Comparison of ENCODE assay signal across 8 cellular contexts in genomic region chr7:28180364-28181147, GRCh38. TPM values are rescaled to one million over a fixed set of nuclear protein-coding genes. Genes with fewer than 3 reads are reported as not detected.
DNase-seq lines count a peak whose midpoint lies in the region; ATAC-seq, FAIRE-seq and TF ChIP-seq lines count a peak whose summit lies in the region.

JAZF1 (minus strand) TSS chr7:28180795.

- H3K4me3 ChIP-seq in dorsolateral prefrontal cortex, result peak within 1 kb of the TSS; percentile 54 to 89 (median 74)
- peak within 1 kb of the TSS in 2 of 3 experiments; percentile 49 to 54; a peak in 3 of 6 replicates for H3K4me3 ChIP-seq in HepG2 (replicated peaks in 1 of 3; ENCODE audit: insufficient read depth in 1 of 3, low read depth in 2 of 3, low read length in 3 of 3)

- H3K4me2 ChIP-seq in HepG2 (ENCODE audit: low read depth, low read length), result peak within 1 kb of the TSS; percentile 45; the same call in 1 of the 2 replicates

- no peaks in the 10 kb centered on the region for H3K9me3 ChIP-seq in HepG2 (ENCODE audit: low read length)

- H3K4me1 ChIP-seq in HepG2 (ENCODE audit: insufficient read depth, low read length), result no peaks in the 10 kb centered on the region

- intact Hi-C loops in dorsolateral prefrontal cortex (cut with DNase I) (loop anchor here (10.0 kb wide), 2 partner anchors 84 to 86 kb away; no protein-coding TSS in a partner anchor), HepG2 (cut with micrococcal nuclease; ENCODE audit: unreplicated experiment) (no loop called here)

- POLR2A ChIA-PET in HepG2 (lab: Yijun Ruan, JAX), result no interaction called here

- H3K27me3 ChIP-seq in dorsolateral prefrontal cortex (no peaks in the 10 kb centered on the region), HepG2 (ENCODE audit: control insufficient read depth in 1 of 2, insufficient read depth in 2 of 2, low read length in 2 of 2) (peaks cover 2 to 33% of the 10 kb centered on the region in 2 experiments; a peak in 4 of 5 replicates)

- no TSS peak for BruUV-seq in HepG2 (replicated peaks; lab: Mats Ljungman, UMichigan)

- DNase-seq in NCI-H2227 treated with DMSO at 0.1 percent for 48 hours (lab: John Stamatoyannopoulos, UW) (peak; percentile 17), dorsolateral prefrontal cortex (peak; percentile 33 to 70 (median 54)), HepG2 (ENCODE audit: low spot score) (no peak), UCSD-AML1 (lab: John Stamatoyannopoulos, UW; ENCODE audit: unreplicated experiment) (no peak)
- peak; percentile 43 to 49 for DNase-seq in activated CD4-positive, alpha-beta T cell treated with anti-CD3 and anti-CD28 coated beads, Interleukin-2, amount 50 U/mL, for 48 hours
- DNase-seq in stimulated activated CD4-positive, alpha-beta T cell treated with anti-CD3 and anti-CD28 coated beads, Interleukin-2, amount 100 ng/mL, for 4 hours (ENCODE audit: low read depth), result peak; percentile 32

- TF ChIP-seq EP300 in HepG2 (IDR thresholded peaks at IDR 0.05; ENCODE audit: low read depth in 2 of 2, low read length in 2 of 2) (no peak), HepG2 (CRISPR knock-in tag; IDR thresholded peaks at IDR 0.05; ENCODE audit: borderline replicate concordance) (no peak)

- CTCF ChIA-PET in HepG2 (lab: Yijun Ruan, JAX; ENCODE audit: low intra/inter-chr PET ratio, low total read pairs), result no interaction called here

- TF ChIP-seq POLR2A in HepG2 (IDR thresholded peaks at IDR 0.05; ENCODE audit: insufficient read depth in 1 of 2, low read depth in 2 of 2, low read length in 2 of 2), result no peak

- TF ChIP-seq CTCF in dorsolateral prefrontal cortex (IDR thresholded peaks at IDR 0.05 in 54 of 56, conservative IDR thresholded peaks at IDR 0.05 in 2 of 56; ENCODE audit: low read depth in 1 of 56, partially characterized antibody in 56 of 56) (peak in 2 of 56 donors; percentile 11 to 14), HepG2 (CRISPR knock-in tag; IDR thresholded peaks at IDR 0.05) (no peak)

- in situ Hi-C loops in HepG2 (cut with HindIII; ENCODE audit: extremely low pct_ligation_motif_present, low pct_unique_long_range_greater_than_20kb), result no loop called here

- no peak within 1 kb of the TSS for H2AFZ ChIP-seq in HepG2 (ENCODE audit: low read length)

- H3K36me3 ChIP-seq in HepG2 (replicated peaks in 1 of 2; ENCODE audit: control insufficient read depth in 1 of 2, insufficient read depth in 2 of 2, low read length in 2 of 2), result no peaks in the 10 kb centered on the region

- H3K9ac ChIP-seq in HepG2 (ENCODE audit: insufficient read depth, low read depth, low read length), result no peak within 1 kb of the TSS

- no peaks in the 10 kb centered on the region for H4K20me1 ChIP-seq in HepG2 (ENCODE audit: insufficient read depth, low read length)

- TF ChIP-seq RAD21 in HepG2 (CRISPR knock-in tag; IDR thresholded peaks at IDR 0.05), result no peak

- H3K27ac ChIP-seq in dorsolateral prefrontal cortex (peak within 1 kb of the TSS in 57 of 59 donors; percentile 5 to 90 (median 77)), HepG2 (ENCODE audit: extremely low read length, insufficient read depth, low read length) (no peak within 1 kb of the TSS)

- no peaks in the 10 kb centered on the region for H3K79me2 ChIP-seq in HepG2 (ENCODE audit: insufficient read depth, low read length)

- ATAC-seq in GM18907 (IDR thresholded peaks at IDR 0.05; ENCODE audit: unreplicated experiment) (peak; percentile 31), HepG2 (peak; percentile 38), GM19324 (IDR thresholded peaks at IDR 0.05; ENCODE audit: low FRiP score, unreplicated experiment) (no peak)

- no peak for FAIRE-seq in HepG2 (lab: Jason Lieb, UNC)

- 11% methylated on average over 43 of the region's 64 CpGs for WGBS in HepG2 (ENCODE audit: low lambda C conversion rate)

TF ChIP-seq in HepG2, 621 proteins besides CTCF, POLR2A, EP300 and RAD21:
- TF ChIP-seq EZH2 (conservative IDR thresholded peaks at IDR 0.05; ENCODE audit: low read depth, low read length), result 0 out of 2 replicates have a peak, but pooled peaks have one; percentile 85
- no peak for TF ChIP-seq ZNF558 (CRISPR knock-in tag; IDR thresholded peaks at IDR 0.05; ENCODE audit: borderline replicate concordance)

RNA-seq across cellular contexts. Expression of gene JAZF1, which starts in this region (rescaled TPM):
- total RNA-seq in dorsolateral prefrontal cortex (10 to 100 TPM; 32.3 to 79.7 (median 52.0) TPM), HepG2 (2016; rRNA removed; fragmentation: Illumina TruSeq; extraction: Trizol) (not detected in 2 replicates)
- not detected in 2 replicates for total RNA-seq in HepG2 (2016; cell fraction: cytosol; rRNA removed; fragmentation: Illumina TruSeq; extraction: Trizol; ENCODE audit: low read depth)
- not detected in 2 replicates for total RNA-seq in HepG2 (2016; cell fraction: insoluble cytoplasmic fraction; rRNA removed; fragmentation: Illumina TruSeq; extraction: Trizol)
- total RNA-seq in HepG2 (2016; cell fraction: membrane; rRNA removed; fragmentation: Illumina TruSeq; extraction: Trizol), result not detected in 2 replicates
- total RNA-seq in HepG2 (2016; cell fraction: nucleus; rRNA removed; fragmentation: Illumina TruSeq; extraction: Trizol), result not detected in 2 replicates
- polyA plus RNA-seq in HepG2 (2011; rRNA removed), result not detected in 2 replicates
- polyA plus RNA-seq in HepG2 (2011; cell fraction: cytosol; rRNA removed), result not detected in 2 replicates
- not detected in 2 replicates for polyA plus RNA-seq in HepG2 (2011; cell fraction: nucleus; rRNA removed)
- polyA plus RNA-seq in HepG2 (2012), result not detected in 2 replicates
- polyA plus RNA-seq in HepG2 (2016; cell fraction: cytosol; fragmentation: Illumina TruSeq; extraction: Trizol; ENCODE audit: low read depth), result not detected in 2 replicates
- polyA plus RNA-seq in HepG2 (2016; cell fraction: insoluble cytoplasmic fraction; fragmentation: Illumina TruSeq; extraction: Trizol; ENCODE audit: low read depth), result not detected in 2 replicates
- not detected in 2 replicates for polyA plus RNA-seq in HepG2 (2016; cell fraction: membrane; fragmentation: Illumina TruSeq; extraction: Trizol; ENCODE audit: low read depth)
- not detected in 2 replicates for polyA plus RNA-seq in HepG2 (2016; cell fraction: nucleus; fragmentation: Illumina TruSeq; extraction: Trizol; ENCODE audit: insufficient read depth, low read depth)
- polyA minus RNA-seq in HepG2 (2011; rRNA and poly(A)+ RNA removed; ENCODE audit: low replicate concordance), result 3.1 TPM in 1 of 2 replicates, not detected in the other
- not detected in 2 replicates for polyA minus RNA-seq in HepG2 (2011; cell fraction: cytosol; rRNA and poly(A)+ RNA removed)
- polyA minus RNA-seq in HepG2 (2011; cell fraction: nucleus; rRNA and poly(A)+ RNA removed), result not detected in 2 replicates

Comparison
In these comparisons a context has a peak if more than half of its experiments do, and no peak if none do; other contexts are left out.
1. RNA of gene JAZF1 (total RNA-seq): 32.3 to 79.7 TPM in dorsolateral prefrontal cortex; not detected in HepG2; every median in the first group is over 10 times any median in the second.
2. DNase-seq: peak in NCI-H2227 treated with DMSO at 0.1 percent for 48 hours (single experiment), activated CD4-positive, alpha-beta T cell treated with anti-CD3 and anti-CD28 coated beads, Interleukin-2, amount 50 U/mL, for 48 hours (2 of 2), dorsolateral prefrontal cortex (10 of 10) and stimulated activated CD4-positive, alpha-beta T cell treated with anti-CD3 and anti-CD28 coated beads, Interleukin-2, amount 100 ng/mL, for 4 hours (single experiment); none in HepG2 (single experiment) and UCSD-AML1 (single experiment).